Comparison of ENCODE assay signal across 9 cellular contexts in genomic region chr6:14239097-14239496, GRCh38.
"Had no signal": no experiment of that assay in that cellular context is flagged by ENCODE, and none has a peak within 500 bp of the region (broad histone marks: within the 10 kb centered on the region; RNA-seq: fewer than 3 reads in every experiment).

No MANE protein-coding gene starts in this region.

- H3K4me2 ChIP-seq: KMS-11 had no signal

- DNase-seq: IMR-90, KBM-7, KG1 had no signal

- H3K4me3 Mint-ChIP-seq: IgD-negative memory B cell had no signal

- H3K27me3 Mint-ChIP-seq: IgD-negative memory B cell had no signal

- H3K27ac ChIP-seq: HL-60, KMS-11 had no signal

- H3K4me3 ChIP-seq: K562 had no signal

- FAIRE-seq: HepG2, HTR-8/SVneo, K562 had no signal

- H3K27ac Mint-ChIP-seq: IgD-negative memory B cell had no signal

- H3K36me3 Mint-ChIP-seq: IgD-negative memory B cell had no signal
